1 cellular context compared by ENCODE assay signal in the genomic region with DNA sequence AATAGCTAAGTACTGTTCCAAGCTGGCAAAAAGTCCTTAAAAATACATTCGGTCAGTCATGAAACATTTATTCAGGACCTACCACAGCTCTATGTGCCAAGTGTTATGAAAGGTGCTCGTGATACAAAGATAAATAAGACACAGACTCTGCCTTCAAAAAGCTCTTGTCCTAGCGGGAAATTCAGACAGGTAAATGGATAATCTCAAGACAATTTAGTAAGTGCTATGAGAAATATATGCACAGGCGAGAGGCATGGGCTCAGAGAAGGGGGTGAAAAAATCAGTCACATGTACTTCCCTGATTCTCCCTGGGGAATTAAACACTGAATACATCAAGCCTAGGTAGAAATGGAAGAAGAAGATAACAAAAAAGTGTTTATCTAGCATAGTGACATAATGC.
TF ChIP-seq lines count a peak whose summit lies in the region.

No MANE protein-coding gene starts in this region.

TF ChIP-seq in neural cell, 6 proteins besides CTCF, POLR2A, EP300 and RAD21:
- no peak for TF ChIP-seq TAF1 (IDR thresholded peaks at IDR 0.05; ENCODE audit: low read depth)
- TF ChIP-seq EZH2 (IDR thresholded peaks at IDR 0.05; ENCODE audit: borderline replicate concordance, insufficient read depth, low read length, poor library complexity, severe bottlenecking), result no peak
- TF ChIP-seq POLR2AphosphoS5 (IDR thresholded peaks at IDR 0.05), result peak; percentile 76
- TF ChIP-seq, protein P1, sequence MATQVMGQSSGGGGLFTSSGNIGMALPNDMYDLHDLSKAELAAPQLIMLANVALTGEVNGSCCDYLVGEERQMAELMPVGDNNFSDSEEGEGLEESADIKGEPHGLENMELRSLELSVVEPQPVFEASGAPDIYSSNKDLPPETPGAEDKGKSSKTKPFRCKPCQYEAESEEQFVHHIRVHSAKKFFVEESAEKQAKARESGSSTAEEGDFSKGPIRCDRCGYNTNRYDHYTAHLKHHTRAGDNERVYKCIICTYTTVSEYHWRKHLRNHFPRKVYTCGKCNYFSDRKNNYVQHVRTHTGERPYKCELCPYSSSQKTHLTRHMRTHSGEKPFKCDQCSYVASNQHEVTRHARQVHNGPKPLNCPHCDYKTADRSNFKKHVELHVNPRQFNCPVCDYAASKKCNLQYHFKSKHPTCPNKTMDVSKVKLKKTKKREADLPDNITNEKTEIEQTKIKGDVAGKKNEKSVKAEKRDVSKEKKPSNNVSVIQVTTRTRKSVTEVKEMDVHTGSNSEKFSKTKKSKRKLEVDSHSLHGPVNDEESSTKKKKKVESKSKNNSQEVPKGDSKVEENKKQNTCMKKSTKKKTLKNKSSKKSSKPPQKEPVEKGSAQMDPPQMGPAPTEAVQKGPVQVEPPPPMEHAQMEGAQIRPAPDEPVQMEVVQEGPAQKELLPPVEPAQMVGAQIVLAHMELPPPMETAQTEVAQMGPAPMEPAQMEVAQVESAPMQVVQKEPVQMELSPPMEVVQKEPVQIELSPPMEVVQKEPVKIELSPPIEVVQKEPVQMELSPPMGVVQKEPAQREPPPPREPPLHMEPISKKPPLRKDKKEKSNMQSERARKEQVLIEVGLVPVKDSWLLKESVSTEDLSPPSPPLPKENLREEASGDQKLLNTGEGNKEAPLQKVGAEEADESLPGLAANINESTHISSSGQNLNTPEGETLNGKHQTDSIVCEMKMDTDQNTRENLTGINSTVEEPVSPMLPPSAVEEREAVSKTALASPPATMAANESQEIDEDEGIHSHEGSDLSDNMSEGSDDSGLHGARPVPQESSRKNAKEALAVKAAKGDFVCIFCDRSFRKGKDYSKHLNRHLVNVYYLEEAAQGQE (IDR thresholded peaks at IDR 0.05; ENCODE audit: borderline replicate concordance), result peak; percentile 25
- peak; percentile 30 for TF ChIP-seq MXI1 (conservative IDR thresholded peaks at IDR 0.05; ENCODE audit: poor library complexity, severe bottlenecking)
- TF ChIP-seq SMC3 (conservative IDR thresholded peaks at IDR 0.05; ENCODE audit: poor library complexity), result no peak
